24 cellular contexts compared by ENCODE assay signal in genomic region chr7:139421123-139421522, GRCh38.
"Had no signal": no experiment of that assay in that cellular context is flagged by ENCODE, and none has a peak within 500 bp of the region (broad histone marks: within the 10 kb centered on the region; RNA-seq: fewer than 3 reads in every experiment).

No MANE protein-coding gene starts in this region.

- H3K27ac Mint-ChIP-seq: activated B cell treated with CpG ODN at 0.5 μM for 24 hours; activated CD4-positive, alpha-beta memory T cell treated with anti-CD3 and anti-CD28 coated beads for 36 hours; activated CD4-positive, alpha-beta T cell treated with anti-CD3 and anti-CD28 coated beads, Interleukin-2, amount 10 ng/mL, durations not matched to agents 7 days and 5 days; activated naive CD8-positive, alpha-beta T cell treated with anti-CD3 and anti-CD28 coated beads for 36 hours; activated T-helper 2 cell treated with anti-CD3 and anti-CD28 coated beads, Interferon-gamma antibody, Interleukin-2, Interleukin-4, amounts not matched to agents 10 μg/mL and 5 μg/mL and 100 μg/mL, durations not matched to agents 14 hours and 24 hours and 36 hours had no signal

- H3K9me3 Mint-ChIP-seq: activated B cell treated with CpG ODN at 0.5 μM for 24 hours; activated CD4-positive, alpha-beta memory T cell treated with anti-CD3 and anti-CD28 coated beads for 36 hours; activated CD4-positive, alpha-beta T cell treated with anti-CD3 and anti-CD28 coated beads, Interleukin-2, amount 10 ng/mL, durations not matched to agents 7 days and 5 days; activated naive CD8-positive, alpha-beta T cell treated with anti-CD3 and anti-CD28 coated beads for 36 hours; activated T-cell treated with anti-CD3 and anti-CD28 coated beads, Interleukin-2, amount 50 U/mL, for 4 hours; activated T-helper 2 cell treated with anti-CD3 and anti-CD28 coated beads, Interferon-gamma antibody, Interleukin-2, Interleukin-4, amounts not matched to agents 10 μg/mL and 5 μg/mL and 100 μg/mL, durations not matched to agents 14 hours and 24 hours and 36 hours; central memory CD8-positive, alpha-beta T cell had no signal

- H3K4me1 Mint-ChIP-seq: activated B cell treated with CpG ODN at 0.5 μM for 24 hours; activated CD4-positive, alpha-beta T cell treated with anti-CD3 and anti-CD28 coated beads, Interleukin-2, amount 10 ng/mL, durations not matched to agents 7 days and 5 days; central memory CD8-positive, alpha-beta T cell had no signal

- H3K9me3 ChIP-seq: adrenal gland, Peyer's patch had no signal

- H3K4me3 Mint-ChIP-seq: activated B cell treated with CpG ODN at 0.5 μM for 24 hours; activated CD4-positive, alpha-beta memory T cell treated with anti-CD3 and anti-CD28 coated beads for 36 hours; activated CD4-positive, alpha-beta T cell treated with anti-CD3 and anti-CD28 coated beads, Interleukin-2, amount 10 ng/mL, durations not matched to agents 7 days and 5 days; activated naive CD8-positive, alpha-beta T cell treated with anti-CD3 and anti-CD28 coated beads for 36 hours; activated T-cell treated with anti-CD3 and anti-CD28 coated beads, Interleukin-2, amount 50 U/mL, for 4 hours; central memory CD8-positive, alpha-beta T cell had no signal

- ATAC-seq: activated T-cell treated with anti-CD3 and anti-CD28 coated beads, Interleukin-2, amount 50 U/mL, for 4 hours had no signal

- FAIRE-seq: TTC549 had no signal

- H3K27me3 Mint-ChIP-seq: activated B cell treated with CpG ODN at 0.5 μM for 24 hours; activated CD4-positive, alpha-beta memory T cell treated with anti-CD3 and anti-CD28 coated beads for 36 hours; activated CD4-positive, alpha-beta T cell treated with anti-CD3 and anti-CD28 coated beads, Interleukin-2, amount 10 ng/mL, durations not matched to agents 7 days and 5 days; activated naive CD8-positive, alpha-beta T cell treated with anti-CD3 and anti-CD28 coated beads for 36 hours; central memory CD8-positive, alpha-beta T cell had no signal

- DNase-seq: activated B cell treated with CpG ODN at 0.5 μM for 24 hours; activated CD4-positive, alpha-beta memory T cell treated with anti-CD3 and anti-CD28 coated beads for 36 hours; activated CD4-positive, alpha-beta T cell treated with anti-CD3 and anti-CD28 coated beads, Interleukin-2, amount 10 ng/mL, durations not matched to agents 7 days and 5 days; activated gamma-delta T cell treated with Interleukin-2 at 50 U/mL for 16 hours; activated naive CD8-positive, alpha-beta T cell treated with anti-CD3 and anti-CD28 coated beads for 36 hours; activated T-cell treated with anti-CD3 and anti-CD28 coated beads, Interleukin-2, amount 50 U/mL, for 4 hours; adrenal gland; anterior cingulate cortex; Kasumi-1; KBM-7; NCI-H1105 treated with DMSO at 0.1 percent for 48 hours; NCI-H1436 treated with DMSO at 0.1 percent for 48 hours; NCI-H187; NCI-H2081; NCI-H446; NCI-H524; Peyer's patch; Right ventricle myocardium superior; T-helper 2 cell; T1000 had no signal

- H3K27me3 ChIP-seq: adrenal gland, Peyer's patch had no signal

- H3K4me1 ChIP-seq: Peyer's patch had no signal

- H3K4me3 ChIP-seq: adrenal gland, Peyer's patch had no signal

- H3K27ac ChIP-seq: Peyer's patch, RWPE1 had no signal
